In genomic region chr15:75043509-75044257, GRCh38 we compare ENCODE assay signal across 8 cellular contexts. TPM values are rescaled to one million over a fixed set of nuclear protein-coding genes. Genes with fewer than 3 reads are reported as not detected.
A peak's percentile ranks its signal among the peaks of the same experiment; 100 is the strongest.
DNase-seq lines count a peak whose midpoint lies in the region; ATAC-seq and TF ChIP-seq lines count a peak whose summit lies in the region.

No MANE protein-coding gene starts in this region.

- intact Hi-C loops in Panc1 (cut with micrococcal nuclease; ENCODE audit: unreplicated experiment) = no loop called here

- H2BK15ac ChIP-seq in H9 (ENCODE audit: low read depth, low read length) = no peak overlapping the region

- no peak overlapping the region for H3K4me3 ChIP-seq in Panc1 (ENCODE audit: low read depth in 2 of 2, low read length in 2 of 2)
- no peak overlapping the region for H3K4me3 ChIP-seq in thymus (ENCODE audit: low read length)

- H3K79me2 ChIP-seq in H9 (ENCODE audit: insufficient read depth, low read length) = no peaks in the 10 kb centered on the region

- H2BK5ac ChIP-seq in H9 (ENCODE audit: insufficient read length, low read length) = no peak overlapping the region

- H3K9me3 Mint-ChIP-seq in memory B cell (no peaks in the 10 kb centered on the region), H9 (no peaks in the 10 kb centered on the region)

- TF ChIP-seq CTCF in Panc1 (IDR thresholded peaks at IDR 0.05) (no peak), H9 (conservative IDR thresholded peaks at IDR 0.05) (no peak)

- H3K27ac Mint-ChIP-seq in memory B cell (peak overlapping the region; percentile 85), H9 (peak overlapping the region in 1 of 3 experiments; percentile 84; a peak in 1 of 7 replicates)

- no peak overlapping the region for H3K56ac ChIP-seq in H9 (ENCODE audit: insufficient read length, low read depth, low read length)

- no peak overlapping the region for H2BK20ac ChIP-seq in H9 (ENCODE audit: low read depth, low read length, poor library complexity, severe bottlenecking)

- H4K5ac ChIP-seq in H9 (ENCODE audit: insufficient read length, low read depth, low read length) = no peak overlapping the region

- no peak overlapping the region for H2AK5ac ChIP-seq in H9 (ENCODE audit: insufficient read length, low read length)

- peaks cover 36% of the 10 kb centered on the region for H3K4me1 Mint-ChIP-seq in memory B cell
- H3K4me1 Mint-ChIP-seq in H9 = peaks cover 3 to 11% of the 10 kb centered on the region in 2 experiments; a peak in 3 of 4 replicates

- H3K27me3 ChIP-seq in Panc1 (ENCODE audit: control insufficient read depth, insufficient read depth, low read length) = no peaks in the 10 kb centered on the region
- no peaks in the 10 kb centered on the region for H3K27me3 ChIP-seq in thymus (ENCODE audit: control insufficient read depth, insufficient read depth)
- H3K27me3 ChIP-seq in H9 (ENCODE audit: insufficient read depth, low read length) = no peaks in the 10 kb centered on the region

- no peaks in the 10 kb centered on the region for H3K36me3 Mint-ChIP-seq in memory B cell
- peaks cover 10 to 34% (median 16%) of the 10 kb centered on the region in 3 experiments; a peak in 6 of 7 replicates for H3K36me3 Mint-ChIP-seq in H9 (ENCODE audit: insufficient read depth in 1 of 3, low read depth in 3 of 3)

- H3K79me1 ChIP-seq in H9 (ENCODE audit: insufficient read depth, low read depth, low read length, poor library complexity, severe bottlenecking) = no peaks in the 10 kb centered on the region

- no peak overlapping the region for H2BK12ac ChIP-seq in H9 (ENCODE audit: insufficient read length, low read depth, low read length)

- H3K4me3 Mint-ChIP-seq in memory B cell (no peak overlapping the region), H9 (no peak overlapping the region)

- H3K4ac ChIP-seq in H9 (ENCODE audit: low read depth, low read length) = no peak overlapping the region

- WGBS in thymus = 59% methylated on average over 20 of the region's 20 CpGs
- no CpG with 5 or more reads among the region's 20 CpGs for WGBS in H9 (ENCODE audit: extremely low coverage, insufficient read length, low lambda C conversion rate)

- no peak overlapping the region for H3K9ac ChIP-seq in H9 (ENCODE audit: extremely low read depth, insufficient read length, low read length)

- H3K23me2 ChIP-seq in H9 (ENCODE audit: insufficient read length, low read depth, low read length, poor library complexity, severe bottlenecking) = no peaks in the 10 kb centered on the region

- no peaks in the 10 kb centered on the region for H4K20me1 ChIP-seq in H9 (ENCODE audit: control insufficient read depth, insufficient read depth, insufficient read length)

- H2BK120ac ChIP-seq in H9 (ENCODE audit: low read depth, low read length, poor library complexity, severe bottlenecking) = no peak overlapping the region

- H3K18ac ChIP-seq in H9 (ENCODE audit: insufficient read length, low read depth, low read length) = no peak overlapping the region

- ATAC-seq in GM18868 (IDR thresholded peaks at IDR 0.05; ENCODE audit: unreplicated experiment) (peak; percentile 24), HG03045 (IDR thresholded peaks at IDR 0.05; ENCODE audit: unreplicated experiment) (peak; percentile 24), Panc1 (peak; percentile 41), memory B cell (ENCODE audit: low read depth) (no peak)

- H4K8ac ChIP-seq in H9 (replicated peaks; ENCODE audit: insufficient read length, low read depth, low read length) = no peak overlapping the region

- H3T11ph ChIP-seq in H9 (ENCODE audit: low read length) = no peak overlapping the region

- CTCF ChIA-PET in Panc1 (lab: Charles Lee) = interaction anchor here (0.5 to 1.5 kb wide), 3 partner anchors 158 to 408 kb away, joined by 6 to 16 read pairs (median 9); partner anchors contain the start of genes C15orf39 and SIN3A

- POLR2A ChIA-PET in Panc1 (lab: Charles Lee) = interaction anchor here (0.6 kb wide), 2 partner anchors 158 to 324 kb away, joined by 3 to 6 read pairs; no protein-coding TSS in a partner anchor

- no peaks in the 10 kb centered on the region for H3K27me3 Mint-ChIP-seq in memory B cell
- no peaks in the 10 kb centered on the region for H3K27me3 Mint-ChIP-seq in H9 (ENCODE audit: low read depth)

- H3K4me2 ChIP-seq in H9 (ENCODE audit: insufficient read depth, insufficient read length, low read length) = no peak overlapping the region

- no TSS peak for BruUV-seq in Panc1 (replicated peaks; lab: Mats Ljungman, UMichigan)

- H2AFZ ChIP-seq in H9 (ENCODE audit: low read length) = no peak overlapping the region

- peaks cover 2% of the 10 kb centered on the region; the same call in 1 of the 2 replicates for H3K36me3 ChIP-seq in Panc1 (ENCODE audit: control insufficient read depth, insufficient read depth, low read length)
- H3K36me3 ChIP-seq in thymus (ENCODE audit: control insufficient read depth, insufficient read depth) = peaks cover 10% of the 10 kb centered on the region

- no peak overlapping the region for H3K14ac ChIP-seq in H9 (ENCODE audit: insufficient read depth, low read length)

- H3K9me3 ChIP-seq in Panc1 (ENCODE audit: control insufficient read depth, insufficient read depth, low read depth, low read length) (no peaks in the 10 kb centered on the region), thymus (ENCODE audit: control insufficient read depth) (no peaks in the 10 kb centered on the region), H9 (ENCODE audit: control insufficient read depth, low read depth, low read length) (no peaks in the 10 kb centered on the region)

- peak overlapping the region; percentile 44; the same call in 1 of the 2 replicates for H3K27ac ChIP-seq in Panc1 (ENCODE audit: low read length)
- H3K27ac ChIP-seq in thymus (ENCODE audit: low read depth) = peak overlapping the region; percentile 44
- H3K27ac ChIP-seq in H9 (ENCODE audit: insufficient read length, low read depth, low read length) = no peak overlapping the region

- H4K91ac ChIP-seq in H9 (ENCODE audit: insufficient read length, low read depth, low read length) = no peak overlapping the region

- no peak overlapping the region for H3K23ac ChIP-seq in H9 (ENCODE audit: insufficient read length, low read depth, low read length)

- DNase-seq in AML-193 (lab: John Stamatoyannopoulos, UW) (peak; percentile 94 to 95), Panc1 (ENCODE audit: low read depth, low spot score) (no peak), dermis blood vessel endothelial cell (peak; percentile 98), memory B cell (ENCODE audit: low spot score in 2 of 2) (peak in 1 of 2 donors; percentile 39), H9 (no peak)

- in situ Hi-C loops in Panc1 (cut with HindIII; ENCODE audit: low pct_unique_long_range_greater_than_20kb, low sequenced_read_pairs) = no loop called here

- H3K4me1 ChIP-seq in Panc1 (ENCODE audit: control insufficient read depth, insufficient read depth, low read length) (peaks cover 18% of the 10 kb centered on the region), thymus (ENCODE audit: control insufficient read depth, insufficient read depth, low read length) (peaks cover 3% of the 10 kb centered on the region), H9 (ENCODE audit: insufficient read depth, low read length) (no peaks in the 10 kb centered on the region)

RNA-seq across cellular contexts. Expression of gene PPCDC, which starts 20.3 kb away (rescaled TPM):
- 26.1 TPM for total RNA-seq in Panc1 (2021; ENCODE audit: unreplicated experiment)
- polyA plus RNA-seq in Panc1 (2012; ENCODE audit: insufficient read length) = 21.9 TPM
- 14.0 and 14.5 TPM in 2 replicates for total RNA-seq in dermis blood vessel endothelial cell
- polyA plus RNA-seq in thymus = 20.9 TPM
- total RNA-seq in H9 (2021) = 17.6 and 22.7 TPM in 2 replicates

RNA-seq across cellular contexts. Expression of gene SCAMP5, which starts 48.3 kb away (rescaled TPM):
- total RNA-seq in Panc1 (2021; ENCODE audit: unreplicated experiment) (11.2 TPM), dermis blood vessel endothelial cell (9.5 and 11.6 TPM in 2 replicates), H9 (2021) (45.8 and 47.8 TPM in 2 replicates)
- 13.5 TPM for polyA plus RNA-seq in Panc1 (2012; ENCODE audit: insufficient read length)
- 8.4 TPM for polyA plus RNA-seq in thymus

Comparison
In these comparisons a context has a peak if more than half of its experiments do, and no peak if none do; other contexts are left out.
1. DNase-seq: peak in AML-193 (2 of 2) and dermis blood vessel endothelial cell (single experiment); none in Panc1 (single experiment) and H9 (single experiment).